ENCODE assay signal across 28 cellular contexts in the genomic region with DNA sequence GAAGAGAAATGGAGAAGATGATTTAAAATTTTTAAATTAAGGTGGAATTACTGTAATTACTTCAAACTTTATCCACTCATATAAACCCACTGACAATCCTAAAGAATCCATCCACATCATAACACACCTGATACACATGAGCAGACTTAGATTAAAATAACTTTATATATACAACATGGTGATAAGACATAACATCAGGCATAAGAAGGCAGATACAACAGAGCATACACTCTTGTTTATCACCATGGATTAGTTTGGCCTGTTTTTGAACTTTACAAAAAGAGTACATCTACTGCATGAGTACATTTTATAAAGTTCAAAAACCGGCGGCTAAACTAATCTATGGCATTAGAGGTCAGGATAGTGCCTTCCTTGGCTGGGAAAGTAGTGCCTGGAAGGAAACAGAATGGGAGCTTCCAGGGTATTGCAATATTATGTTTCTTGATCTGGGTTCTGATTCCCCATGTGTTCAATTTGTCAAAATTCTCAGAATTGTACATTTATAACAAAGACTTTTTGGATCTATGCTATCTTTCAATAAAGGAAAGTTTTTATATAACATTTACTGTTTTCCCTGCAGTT. TPM values are rescaled to one million over a fixed set of nuclear protein-coding genes. Genes with fewer than 3 reads are reported as not detected.
DNase-seq lines count a peak whose midpoint lies in the region; ATAC-seq, FAIRE-seq and TF ChIP-seq lines count a peak whose summit lies in the region.
"Had no signal": no experiment of that assay in that cellular context is flagged by ENCODE, and none has a peak within 500 bp of the region (broad histone marks: within the 10 kb centered on the region; RNA-seq: fewer than 3 reads in every experiment).

No MANE protein-coding gene starts in this region.

- H3K4me3 Mint-ChIP-seq in activated naive CD8-positive, alpha-beta T cell = peak overlapping the region; percentile 72
- H3K4me3 Mint-ChIP-seq in activated naive CD8-positive, alpha-beta T cell treated with anti-CD3 and anti-CD28 coated beads for 36 hours = no peak overlapping the region
- H3K4me3 Mint-ChIP-seq in osteocyte (ENCODE audit: unreplicated experiment) = no peak overlapping the region
- H3K4me3 Mint-ChIP-seq: GM23338 had no signal

- peak overlapping the region; percentile 12 for H3K27ac Mint-ChIP-seq in activated naive CD8-positive, alpha-beta T cell
- H3K27ac Mint-ChIP-seq in activated naive CD8-positive, alpha-beta T cell treated with anti-CD3 and anti-CD28 coated beads for 36 hours = no peak overlapping the region
- peak overlapping the region; percentile 2 for H3K27ac Mint-ChIP-seq in osteocyte (ENCODE audit: unreplicated experiment)
- H3K27ac Mint-ChIP-seq: activated CD4-positive, alpha-beta T cell treated with anti-CD3 and anti-CD28 coated beads, Interleukin-2, amount 10 ng/mL, durations not matched to agents 24 days and 14 days; GM23338 had no signal

- no peak for TF ChIP-seq EP300 in K562 (IDR thresholded peaks at IDR 0.05; ENCODE audit: low read length)

- no peaks in the 10 kb centered on the region for H4K20me1 ChIP-seq in K562 (replicated peaks; ENCODE audit: control insufficient read depth, insufficient read depth, low read length)

- BruUV-seq in K562 (replicated peaks; lab: Mats Ljungman, UMichigan) = no TSS peak

- H3K9me3 Mint-ChIP-seq in activated naive CD8-positive, alpha-beta T cell (ENCODE audit: low read depth) = no peaks in the 10 kb centered on the region
- H3K9me3 Mint-ChIP-seq in activated naive CD8-positive, alpha-beta T cell treated with anti-CD3 and anti-CD28 coated beads for 36 hours = no peaks in the 10 kb centered on the region
- no peaks in the 10 kb centered on the region for H3K9me3 Mint-ChIP-seq in osteocyte (ENCODE audit: unreplicated experiment)
- H3K9me3 Mint-ChIP-seq: activated CD4-positive, alpha-beta T cell treated with anti-CD3 and anti-CD28 coated beads, Interleukin-2, amount 10 ng/mL, durations not matched to agents 24 days and 14 days; GM23338 had no signal

- WGBS in K562 (ENCODE audit: insufficient coverage, low coverage, missing lambda C conversion rate) = 50% methylated on average over 2 of the region's 2 CpGs

- H3K27ac ChIP-seq in K562 (ENCODE audit: extremely low read depth, low read depth, low read length) = no peak overlapping the region
- H3K27ac ChIP-seq: parathyroid adenoma had no signal

- no peak overlapping the region for H3K4me3 ChIP-seq in K562
- H3K4me3 ChIP-seq: GM23338 had no signal

- FAIRE-seq in H54 (lab: Jason Lieb, UNC) = peak; percentile 11
- peak; percentile 35 for FAIRE-seq in K562 (lab: Jason Lieb, UNC)
- FAIRE-seq: urothelium cell line had no signal

- H3K4me1 ChIP-seq in K562 (replicated peaks in 1 of 2; ENCODE audit: control insufficient read depth in 2 of 2, insufficient read depth in 2 of 2, low read length in 2 of 2) = no peaks in the 10 kb centered on the region
- H3K4me1 ChIP-seq: breast epithelium, parathyroid adenoma had no signal

- peak; percentile 22; the same call in 1 of the 3 replicates for ATAC-seq in K562
- ATAC-seq in GM21367 (IDR thresholded peaks at IDR 0.05; ENCODE audit: unreplicated experiment) = no peak
- ATAC-seq: GM23338 had no signal

- H3K79me2 ChIP-seq in K562 (ENCODE audit: control insufficient read depth, insufficient read depth, low read length) = peaks cover 95% of the 10 kb centered on the region

- H2AFZ ChIP-seq in K562 (ENCODE audit: low read depth, low read length) = no peak overlapping the region
- H2AFZ ChIP-seq: GM23338, parathyroid adenoma had no signal

- H3K36me3 ChIP-seq in K562 (ENCODE audit: control insufficient read depth, insufficient read depth, low read length) = peaks cover 15% of the 10 kb centered on the region; the same call in 2 of the 3 replicates
- H3K36me3 ChIP-seq: breast epithelium, sigmoid colon had no signal

- H3K4me1 Mint-ChIP-seq in activated naive CD8-positive, alpha-beta T cell (ENCODE audit: low read depth) = peaks cover 89% of the 10 kb centered on the region
- H3K4me1 Mint-ChIP-seq in activated naive CD8-positive, alpha-beta T cell treated with anti-CD3 and anti-CD28 coated beads for 36 hours = peaks cover 49% of the 10 kb centered on the region
- peaks cover 26% of the 10 kb centered on the region for H3K4me1 Mint-ChIP-seq in osteocyte (ENCODE audit: unreplicated experiment)

- TF ChIP-seq CTCF in K562 (IDR thresholded peaks at IDR 0.05 in 2 of 3, conservative IDR thresholded peaks at IDR 0.05 in 1 of 3; ENCODE audit: insufficient read depth in 2 of 3, low read depth in 1 of 3, low read length in 3 of 3) (no peak), osteocyte (IDR thresholded peaks at IDR 0.05) (no peak), GM10266 (IDR thresholded peaks at IDR 0.05; ENCODE audit: control insufficient read depth, insufficient read depth, low read depth, missing control alignments) (no peak)

- no peak for TF ChIP-seq POLR2A in H54 (IDR thresholded peaks at IDR 0.05; ENCODE audit: low read depth, low read length)
- no peak for TF ChIP-seq POLR2A in K562 (conservative IDR thresholded peaks at IDR 0.05)

- no peaks in the 10 kb centered on the region for H3K9me1 ChIP-seq in K562 (ENCODE audit: control insufficient read depth, insufficient read depth, low read length)

- no peak overlapping the region for H3K4me2 ChIP-seq in K562 (ENCODE audit: insufficient read depth, low read length)
- H3K4me2 ChIP-seq: GM23338 had no signal

- CTCF ChIA-PET in K562 (lab: Yijun Ruan, JAX; ENCODE audit: low intra/inter-chr PET ratio) = no interaction called here

- no peak for DNase-seq in activated naive CD8-positive, alpha-beta T cell treated with anti-CD3 and anti-CD28 coated beads for 36 hours
- no peak for DNase-seq in H54 (ENCODE audit: insufficient read length, low spot score)
- no peak for DNase-seq in K562 (ENCODE audit: extremely low read depth in 1 of 4, low spot score in 3 of 4)
- no peak for DNase-seq in osteocyte (ENCODE audit: extremely low spot score, unreplicated experiment)
- no peak for DNase-seq in DMS53 treated with DMSO at 0.1 percent for 48 hours (lab: John Stamatoyannopoulos, UW; ENCODE audit: unreplicated experiment)
- no peak for DNase-seq in GM10266 (ENCODE audit: extremely low spot score)
- DNase-seq: activated CD4-positive, alpha-beta T cell treated with anti-CD3 and anti-CD28 coated beads, Interleukin-2, amount 10 ng/mL, durations not matched to agents 24 days and 14 days; activated gamma-delta T cell; amniotic stem cell; cortex of kidney; DMS153; GF-D8; kidney; mesenchymal stem cell; NCI-H1092; NCI-H1930; NCI-H2227 treated with DMSO at 0.1 percent for 48 hours; NCI-H82; SIG-M5; sigmoid colon; substantia nigra had no signal

- no peak overlapping the region for H3K9ac ChIP-seq in K562 (ENCODE audit: insufficient read depth in 1 of 2, low read depth in 2 of 2, low read length in 2 of 2)
- H3K9ac ChIP-seq: BLaER1 treated with 17β-estradiol and CSF1 and Interleukin-3, amounts not matched to agents 10 nM and 100 nM; parathyroid adenoma had no signal

- TF ChIP-seq RAD21 in K562 (CRISPR knock-in tag; conservative IDR thresholded peaks at IDR 0.05 in 1 of 2, IDR thresholded peaks at IDR 0.05 in 1 of 2) = no peak

- POLR2A ChIA-PET in K562 (lab: Yijun Ruan, JAX) = interaction anchor here (4.5 kb wide), 1 partner anchor 13 kb away, joined by 26 read pairs; no protein-coding TSS in a partner anchor

- no peaks in the 10 kb centered on the region for H3K36me3 Mint-ChIP-seq in activated naive CD8-positive, alpha-beta T cell
- H3K36me3 Mint-ChIP-seq in activated naive CD8-positive, alpha-beta T cell treated with anti-CD3 and anti-CD28 coated beads for 36 hours = peaks cover 6% of the 10 kb centered on the region
- H3K36me3 Mint-ChIP-seq in osteocyte (ENCODE audit: unreplicated experiment) = peaks cover 13% of the 10 kb centered on the region

- intact Hi-C loops in K562 (cut with micrococcal nuclease) = no loop called here

- in situ Hi-C loops in K562 (cut with MboI) = no loop called here

- no peaks in the 10 kb centered on the region for H3K9me3 ChIP-seq in K562 (replicated peaks; ENCODE audit: control insufficient read depth, insufficient read depth, low read depth, low read length)
- H3K9me3 ChIP-seq: breast epithelium, sigmoid colon had no signal

- H3K27me3 ChIP-seq in K562 (ENCODE audit: control insufficient read depth in 2 of 2, insufficient read depth in 2 of 2, low read length in 2 of 2) = no peaks in the 10 kb centered on the region
- H3K27me3 ChIP-seq: BLaER1 treated with 17β-estradiol and CSF1 and Interleukin-3, amounts not matched to agents 10 nM and 100 nM; breast epithelium; sigmoid colon had no signal

- no peaks in the 10 kb centered on the region for H3K27me3 Mint-ChIP-seq in activated naive CD8-positive, alpha-beta T cell
- H3K27me3 Mint-ChIP-seq in activated naive CD8-positive, alpha-beta T cell treated with anti-CD3 and anti-CD28 coated beads for 36 hours = no peaks in the 10 kb centered on the region
- H3K27me3 Mint-ChIP-seq in osteocyte (ENCODE audit: unreplicated experiment) = no peaks in the 10 kb centered on the region
- H3K27me3 Mint-ChIP-seq: activated CD4-positive, alpha-beta T cell treated with anti-CD3 and anti-CD28 coated beads, Interleukin-2, amount 10 ng/mL, durations not matched to agents 24 days and 14 days had no signal

TF ChIP-seq in K562, 482 proteins besides CTCF, POLR2A, EP300 and RAD21 (continues in another document):
- no peak for TF ChIP-seq NEUROD1 (IDR thresholded peaks at IDR 0.05; ENCODE audit: borderline replicate concordance, low read depth, low read length, partially characterized antibody)
- no peak for TF ChIP-seq LCOR (CRISPR knock-in tag; IDR thresholded peaks at IDR 0.05)
- no peak for TF ChIP-seq ZKSCAN3 (CRISPR knock-in tag; IDR thresholded peaks at IDR 0.05)

RNA-seq across cellular contexts. Expression of a gene that starts 15.1 kb away (rescaled TPM):
- 10 to 100 TPM; 19.7 to 21.5 TPM for total RNA-seq in activated naive CD8-positive, alpha-beta T cell treated with anti-CD3 and anti-CD28 coated beads for 36 hours
- total RNA-seq in K562 (2011; cell fraction: chromatin; rRNA removed; ENCODE audit: low replicate concordance) = 131 and 332 TPM in 2 replicates
- total RNA-seq in K562 (2011; cell fraction: nucleolus; rRNA removed) = 38.0 and 56.7 TPM in 2 replicates
- total RNA-seq in K562 (2011; cell fraction: nucleoplasm; rRNA removed) = 86.9 and 126 TPM in 2 replicates
- 18.1 and 22.6 TPM in 2 replicates for total RNA-seq in K562 (2014; rRNA removed)
- 37.6 and 47.4 TPM in 2 replicates for total RNA-seq in K562 (2014; rRNA removed; fragmentation: Illumina TruSeq; extraction: Trizol)
- total RNA-seq in K562 (2015; rRNA removed; fragmentation: Illumina TruSeq; extraction: Trizol) = 32.3 and 35.2 TPM in 2 replicates
- 41.0 and 43.2 TPM in 2 replicates for total RNA-seq in K562 (2021)
- 31.7 and 46.6 TPM in 2 replicates for polyA plus RNA-seq in K562 (2011; rRNA removed)
- 9.1 and 16.2 TPM in 2 replicates for polyA plus RNA-seq in K562 (2011; cell fraction: cytosol; rRNA removed)
- polyA plus RNA-seq in K562 (2011; cell fraction: nucleus; rRNA removed) = 58.1 and 62.5 TPM in 2 replicates
- 11.7 and 13.1 TPM in 2 replicates for polyA plus RNA-seq in K562 (2012)
- 18.8 and 19.7 TPM in 2 replicates for polyA plus RNA-seq in K562 (2014; fragmentation: Illumina TruSeq; extraction: Trizol)
- polyA plus RNA-seq in K562 (2014; fragmentation: Nextera tagmentation; extraction: Ambion mirVana) = 10 to 100 TPM; 13.9 to 15.9 TPM
- 14.2 and 17.0 TPM in 2 replicates for polyA plus RNA-seq in K562 (2014; rRNA removed)
- 205 and 242 TPM in 2 replicates for polyA minus RNA-seq in K562 (2011; rRNA and poly(A)+ RNA removed)
- polyA minus RNA-seq in K562 (2011; cell fraction: cytosol; rRNA and poly(A)+ RNA removed) = 41.3 and 55.6 TPM in 2 replicates
- 123 and 176 TPM in 2 replicates for polyA minus RNA-seq in K562 (2011; cell fraction: nucleus; rRNA and poly(A)+ RNA removed)
- 31.2 and 32.9 TPM in 2 replicates for total RNA-seq in osteocyte
